18 cellular contexts compared by ENCODE assay signal in genomic region chr17:77893144-77894044, GRCh38.
A peak's percentile ranks its signal among the peaks of the same experiment; 100 is the strongest.
DNase-seq lines count a peak whose midpoint lies in the region; ATAC-seq and TF ChIP-seq lines count a peak whose summit lies in the region.
"Had no signal": no experiment of that assay in that cellular context is flagged by ENCODE, and none has a peak within 500 bp of the region (broad histone marks: within the 10 kb centered on the region; RNA-seq: fewer than 3 reads in every experiment).

No MANE protein-coding gene starts in this region.

- no peak for ATAC-seq in activated T-cell treated with anti-CD3 and anti-CD28 coated beads, Interleukin-2, amount 50 U/mL, for 72 hours (replicated peaks in 1 of 2)
- ATAC-seq in esophagus mucosa = peak; percentile 19
- no peak for ATAC-seq in sciatic nerve
- no peak for ATAC-seq in natural killer cell

- H3K9me2 ChIP-seq in Loucy (replicated peaks; ENCODE audit: low read depth, low read length) = no peaks in the 10 kb centered on the region

- H3K36me3 ChIP-seq in Loucy (ENCODE audit: insufficient read depth, low read length) = no peaks in the 10 kb centered on the region
- H3K36me3 ChIP-seq: upper lobe of left lung had no signal

- H3K4me1 Mint-ChIP-seq in activated T-cell treated with anti-CD3 and anti-CD28 coated beads, Interleukin-2, amount 50 U/mL, for 72 hours (ENCODE audit: low read depth) = peaks cover 24% of the 10 kb centered on the region
- peaks cover 18% of the 10 kb centered on the region in 2 donors for H3K4me1 Mint-ChIP-seq in natural killer cell

- H3K9me3 ChIP-seq in Loucy (ENCODE audit: insufficient read depth, low read depth, low read length) = no peaks in the 10 kb centered on the region
- H3K9me3 ChIP-seq: psoas muscle, upper lobe of left lung had no signal

- H3K27ac Mint-ChIP-seq in activated T-cell treated with anti-CD3 and anti-CD28 coated beads, Interleukin-2, amount 50 U/mL, for 72 hours = no peak overlapping the region
- peak overlapping the region in 1 of 2 donors; percentile 61 for H3K27ac Mint-ChIP-seq in natural killer cell
- H3K27ac Mint-ChIP-seq: activated CD4-positive, alpha-beta memory T cell treated with anti-CD3 and anti-CD28 coated beads for 36 hours; dendritic cell treated with granulocyte-macrophage colony-stimulating factor and Interleukin-4, amounts not matched to agents 40 ng/mL and 50 ng/mL, for 4 days; stimulated activated naive CD8-positive, alpha-beta T cell treated with anti-CD3 and anti-CD28 coated beads, Interleukin-15, Interleukin-2, amounts not matched to agents 100 ng/mL and 50 ng/mL, for 24 hours had no signal

- no peak overlapping the region for H2AFZ ChIP-seq in Loucy (ENCODE audit: low read length)

- peaks cover 8% of the 10 kb centered on the region for H3K27me3 Mint-ChIP-seq in activated T-cell treated with anti-CD3 and anti-CD28 coated beads, Interleukin-2, amount 50 U/mL, for 72 hours (ENCODE audit: low read depth)
- no peaks in the 10 kb centered on the region for H3K27me3 Mint-ChIP-seq in natural killer cell (ENCODE audit: low read depth in 2 of 2)

- no peak overlapping the region for H3K4me3 Mint-ChIP-seq in activated T-cell treated with anti-CD3 and anti-CD28 coated beads, Interleukin-2, amount 50 U/mL, for 72 hours
- H3K4me3 Mint-ChIP-seq in natural killer cell = no peak overlapping the region
- H3K4me3 Mint-ChIP-seq: activated CD4-positive, alpha-beta memory T cell treated with anti-CD3 and anti-CD28 coated beads for 36 hours; CD14-positive monocyte; dendritic cell treated with granulocyte-macrophage colony-stimulating factor and Interleukin-4, amounts not matched to agents 40 ng/mL and 50 ng/mL, for 4 days; stimulated activated naive CD8-positive, alpha-beta T cell treated with anti-CD3 and anti-CD28 coated beads, Interleukin-15, Interleukin-2, amounts not matched to agents 100 ng/mL and 50 ng/mL, for 24 hours had no signal

- peak overlapping the region; percentile 3 for H3K9ac ChIP-seq in Loucy (ENCODE audit: low read depth, low read length, poor library complexity, severe bottlenecking)

- peaks cover 5% of the 10 kb centered on the region for H3K4me1 ChIP-seq in Loucy (ENCODE audit: insufficient read depth, low read length, poor library complexity, severe bottlenecking)

- no peak overlapping the region for H3K4me3 ChIP-seq in Loucy (ENCODE audit: low read length, poor library complexity, severe bottlenecking)
- H3K4me3 ChIP-seq: psoas muscle, upper lobe of left lung had no signal

- no peaks in the 10 kb centered on the region for H3F3A ChIP-seq in Loucy (ENCODE audit: low read depth)

- H4K20me1 ChIP-seq in Loucy (ENCODE audit: insufficient read depth, low read length, poor library complexity, severe bottlenecking) = no peaks in the 10 kb centered on the region

- no peaks in the 10 kb centered on the region for H3K79me2 ChIP-seq in Loucy (ENCODE audit: insufficient read depth, low read length)

- TF ChIP-seq CTCF in Loucy (conservative IDR thresholded peaks at IDR 0.05; ENCODE audit: low read length) = no peak
- TF ChIP-seq CTCF in natural killer cell (IDR thresholded peaks at IDR 0.05) = no peak

- no peaks in the 10 kb centered on the region for H3K27me3 ChIP-seq in Loucy (ENCODE audit: insufficient read depth, low read length, poor library complexity, severe bottlenecking)
- H3K27me3 ChIP-seq: upper lobe of left lung had no signal

- intact Hi-C loops in sciatic nerve (cut with DNase I) = loop anchor here (10.0 kb wide), 1 partner anchor 1501 kb away; no protein-coding TSS in a partner anchor
- intact Hi-C loops in natural killer cell (cut with micrococcal nuclease) = no loop called here

- peak; percentile 23 for DNase-seq in activated T-cell treated with anti-CD3 and anti-CD28 coated beads, Interleukin-2, amount 50 U/mL, for 1 hour
- DNase-seq in activated T-cell treated with anti-CD3 and anti-CD28 coated beads, Interleukin-2, amount 50 U/mL, for 72 hours = no peak
- peak; percentile 33 for DNase-seq in sciatic nerve (ENCODE audit: low spot score)
- DNase-seq in NCI-H82 (lab: John Stamatoyannopoulos, UW) = no peak
- DNase-seq in natural killer cell = no peak
- DNase-seq in stimulated activated CD8-positive, alpha-beta memory T cell treated with anti-CD3 and anti-CD28 coated beads, Interleukin-4, amount 100 ng/mL, for 48 hours = no peak
- DNase-seq: activated CD4-positive, alpha-beta memory T cell treated with anti-CD3 and anti-CD28 coated beads for 36 hours; DMS79 treated with DMSO at 0.1 percent for 48 hours; NCI-H2171 treated with DMSO at 0.1 percent for 48 hours; stimulated activated CD4-positive, alpha-beta T cell treated with anti-CD3 and anti-CD28 coated beads, Interleukin-12 subunit alpha, Interleukin-12 subunit beta, amount 100 ng/mL, for 4 hours; SW 1271; upper lobe of left lung had no signal

- H3K4me2 ChIP-seq in Loucy (ENCODE audit: low read depth, low read length, poor library complexity, severe bottlenecking) = peak overlapping the region; percentile 10

- H3K9me3 Mint-ChIP-seq in activated T-cell treated with anti-CD3 and anti-CD28 coated beads, Interleukin-2, amount 50 U/mL, for 72 hours = no peaks in the 10 kb centered on the region
- H3K9me3 Mint-ChIP-seq in natural killer cell = no peaks in the 10 kb centered on the region
- H3K9me3 Mint-ChIP-seq: activated CD4-positive, alpha-beta memory T cell treated with anti-CD3 and anti-CD28 coated beads for 36 hours; dendritic cell treated with granulocyte-macrophage colony-stimulating factor and Interleukin-4, amounts not matched to agents 40 ng/mL and 50 ng/mL, for 4 days; stimulated activated naive CD8-positive, alpha-beta T cell treated with anti-CD3 and anti-CD28 coated beads, Interleukin-15, Interleukin-2, amounts not matched to agents 100 ng/mL and 50 ng/mL, for 24 hours had no signal

- H3K36me3 Mint-ChIP-seq in activated T-cell treated with anti-CD3 and anti-CD28 coated beads, Interleukin-2, amount 50 U/mL, for 72 hours (ENCODE audit: insufficient read depth in 2 of 2) = no peaks in the 10 kb centered on the region
- H3K36me3 Mint-ChIP-seq in natural killer cell = no peaks in the 10 kb centered on the region
- H3K36me3 Mint-ChIP-seq: activated CD4-positive, alpha-beta memory T cell treated with anti-CD3 and anti-CD28 coated beads for 36 hours; CD14-positive monocyte had no signal

Comparison
In these comparisons a context has a peak if more than half of its experiments do, and no peak if none do; other contexts are left out.
1. DNase-seq: peak in activated T-cell treated with anti-CD3 and anti-CD28 coated beads, Interleukin-2, amount 50 U/mL, for 1 hour (single experiment) and sciatic nerve (single experiment); none in activated T-cell treated with anti-CD3 and anti-CD28 coated beads, Interleukin-2, amount 50 U/mL, for 72 hours (0 of 2), NCI-H82 (single experiment), natural killer cell (single experiment) and stimulated activated CD8-positive, alpha-beta memory T cell treated with anti-CD3 and anti-CD28 coated beads, Interleukin-4, amount 100 ng/mL, for 48 hours (single experiment).